1 cellular context compared by ENCODE assay signal in genomic region chr4:104128031-104128849, GRCh38.
TF ChIP-seq lines count a peak whose summit lies in the region.

No MANE protein-coding gene starts in this region.

TF ChIP-seq in GM12878, 131 proteins besides CTCF, POLR2A, EP300 and RAD21 (continued from another document):
- TF ChIP-seq, protein P1, sequence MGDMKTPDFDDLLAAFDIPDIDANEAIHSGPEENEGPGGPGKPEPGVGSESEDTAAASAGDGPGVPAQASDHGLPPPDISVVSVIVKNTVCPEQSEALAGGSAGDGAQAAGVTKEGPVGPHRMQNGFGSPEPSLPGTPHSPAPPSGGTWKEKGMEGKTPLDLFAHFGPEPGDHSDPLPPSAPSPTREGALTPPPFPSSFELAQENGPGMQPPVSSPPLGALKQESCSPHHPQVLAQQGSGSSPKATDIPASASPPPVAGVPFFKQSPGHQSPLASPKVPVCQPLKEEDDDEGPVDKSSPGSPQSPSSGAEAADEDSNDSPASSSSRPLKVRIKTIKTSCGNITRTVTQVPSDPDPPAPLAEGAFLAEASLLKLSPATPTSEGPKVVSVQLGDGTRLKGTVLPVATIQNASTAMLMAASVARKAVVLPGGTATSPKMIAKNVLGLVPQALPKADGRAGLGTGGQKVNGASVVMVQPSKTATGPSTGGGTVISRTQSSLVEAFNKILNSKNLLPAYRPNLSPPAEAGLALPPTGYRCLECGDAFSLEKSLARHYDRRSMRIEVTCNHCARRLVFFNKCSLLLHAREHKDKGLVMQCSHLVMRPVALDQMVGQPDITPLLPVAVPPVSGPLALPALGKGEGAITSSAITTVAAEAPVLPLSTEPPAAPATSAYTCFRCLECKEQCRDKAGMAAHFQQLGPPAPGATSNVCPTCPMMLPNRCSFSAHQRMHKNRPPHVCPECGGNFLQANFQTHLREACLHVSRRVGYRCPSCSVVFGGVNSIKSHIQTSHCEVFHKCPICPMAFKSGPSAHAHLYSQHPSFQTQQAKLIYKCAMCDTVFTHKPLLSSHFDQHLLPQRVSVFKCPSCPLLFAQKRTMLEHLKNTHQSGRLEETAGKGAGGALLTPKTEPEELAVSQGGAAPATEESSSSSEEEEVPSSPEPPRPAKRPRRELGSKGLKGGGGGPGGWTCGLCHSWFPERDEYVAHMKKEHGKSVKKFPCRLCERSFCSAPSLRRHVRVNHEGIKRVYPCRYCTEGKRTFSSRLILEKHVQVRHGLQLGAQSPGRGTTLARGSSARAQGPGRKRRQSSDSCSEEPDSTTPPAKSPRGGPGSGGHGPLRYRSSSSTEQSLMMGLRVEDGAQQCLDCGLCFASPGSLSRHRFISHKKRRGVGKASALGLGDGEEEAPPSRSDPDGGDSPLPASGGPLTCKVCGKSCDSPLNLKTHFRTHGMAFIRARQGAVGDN (IDR thresholded peaks at IDR 0.05) = no peak
- no peak for TF ChIP-seq SREBF2 (IDR thresholded peaks at IDR 0.05; ENCODE audit: low read length)
- TF ChIP-seq, protein P2, sequence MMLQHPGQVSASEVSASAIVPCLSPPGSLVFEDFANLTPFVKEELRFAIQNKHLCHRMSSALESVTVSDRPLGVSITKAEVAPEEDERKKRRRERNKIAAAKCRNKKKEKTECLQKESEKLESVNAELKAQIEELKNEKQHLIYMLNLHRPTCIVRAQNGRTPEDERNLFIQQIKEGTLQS (IDR thresholded peaks at IDR 0.05; ENCODE audit: borderline replicate concordance, extremely low read depth, low read depth, low read length) = no peak
- no peak for TF ChIP-seq BCL11A (IDR thresholded peaks at IDR 0.05; ENCODE audit: low read depth, low read length)
- TF ChIP-seq TBL1XR1 (IDR thresholded peaks at IDR 0.05; ENCODE audit: low read depth, low read length) = no peak
- TF ChIP-seq BHLHE40 (IDR thresholded peaks at IDR 0.05; ENCODE audit: borderline replicate concordance in 1 of 2, low read depth in 2 of 2, low read length in 1 of 2) = no peak
- TF ChIP-seq, protein P3, sequence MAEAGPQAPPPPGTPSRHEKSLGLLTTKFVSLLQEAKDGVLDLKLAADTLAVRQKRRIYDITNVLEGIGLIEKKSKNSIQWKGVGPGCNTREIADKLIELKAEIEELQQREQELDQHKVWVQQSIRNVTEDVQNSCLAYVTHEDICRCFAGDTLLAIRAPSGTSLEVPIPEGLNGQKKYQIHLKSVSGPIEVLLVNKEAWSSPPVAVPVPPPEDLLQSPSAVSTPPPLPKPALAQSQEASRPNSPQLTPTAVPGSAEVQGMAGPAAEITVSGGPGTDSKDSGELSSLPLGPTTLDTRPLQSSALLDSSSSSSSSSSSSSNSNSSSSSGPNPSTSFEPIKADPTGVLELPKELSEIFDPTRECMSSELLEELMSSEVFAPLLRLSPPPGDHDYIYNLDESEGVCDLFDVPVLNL (IDR thresholded peaks at IDR 0.05; ENCODE audit: low read depth, low read length) = no peak
- TF ChIP-seq, protein P4, sequence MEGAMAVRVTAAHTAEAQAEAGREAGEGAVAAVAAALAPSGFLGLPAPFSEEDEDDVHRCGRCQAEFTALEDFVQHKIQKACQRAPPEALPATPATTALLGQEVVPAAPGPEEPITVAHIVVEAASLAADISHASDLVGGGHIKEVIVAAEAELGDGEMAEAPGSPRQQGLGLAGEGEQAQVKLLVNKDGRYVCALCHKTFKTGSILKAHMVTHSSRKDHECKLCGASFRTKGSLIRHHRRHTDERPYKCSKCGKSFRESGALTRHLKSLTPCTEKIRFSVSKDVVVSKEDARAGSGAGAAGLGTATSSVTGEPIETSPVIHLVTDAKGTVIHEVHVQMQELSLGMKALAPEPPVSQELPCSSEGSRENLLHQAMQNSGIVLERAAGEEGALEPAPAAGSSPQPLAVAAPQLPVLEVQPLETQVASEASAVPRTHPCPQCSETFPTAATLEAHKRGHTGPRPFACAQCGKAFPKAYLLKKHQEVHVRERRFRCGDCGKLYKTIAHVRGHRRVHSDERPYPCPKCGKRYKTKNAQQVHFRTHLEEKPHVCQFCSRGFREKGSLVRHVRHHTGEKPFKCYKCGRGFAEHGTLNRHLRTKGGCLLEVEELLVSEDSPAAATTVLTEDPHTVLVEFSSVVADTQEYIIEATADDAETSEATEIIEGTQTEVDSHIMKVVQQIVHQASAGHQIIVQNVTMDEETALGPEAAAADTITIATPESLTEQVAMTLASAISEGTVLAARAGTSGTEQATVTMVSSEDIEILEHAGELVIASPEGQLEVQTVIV (IDR thresholded peaks at IDR 0.05; ENCODE audit: borderline replicate concordance, partially characterized antibody) = no peak
TF ChIP-seq in GM12878: peak in this region for 0.
